In genomic region chr22:43186272-43187170, GRCh38 we compare ENCODE assay signal across 8 cellular contexts. TPM values are rescaled to one million over a fixed set of nuclear protein-coding genes. Genes with fewer than 3 reads are reported as not detected.
DNase-seq lines count a peak whose midpoint lies in the region; ATAC-seq and TF ChIP-seq lines count a peak whose summit lies in the region.

Gene TTLL12 (minus strand): TSS chr22:43187134. CDS start chr22:43187069, 65 bp downstream.

- H3K9me3 ChIP-seq in Panc1 (ENCODE audit: control insufficient read depth, insufficient read depth, low read depth, low read length) (no peaks in the 10 kb centered on the region), gastroesophageal sphincter (no peaks in the 10 kb centered on the region), neuron (ENCODE audit: low read length) (no peaks in the 10 kb centered on the region), subcutaneous abdominal adipose tissue (ENCODE audit: control insufficient read depth in 5 of 5, low read length in 5 of 5) (no peaks in the 10 kb centered on the region)

- peak within 1 kb of the TSS; percentile 59 to 75 for H3K4me3 ChIP-seq in Panc1 (ENCODE audit: low read depth in 2 of 2, low read length in 2 of 2)
- peak within 1 kb of the TSS; percentile 62 to 87 for H3K4me3 ChIP-seq in gastroesophageal sphincter
- H3K4me3 ChIP-seq in neuron (ENCODE audit: low read length): peak within 1 kb of the TSS; percentile 90
- peak within 1 kb of the TSS; percentile 67 to 84 (median 76) for H3K4me3 ChIP-seq in subcutaneous abdominal adipose tissue (ENCODE audit: low read depth in 1 of 5, low read length in 5 of 5)

- in situ Hi-C loops in Panc1 (cut with HindIII; ENCODE audit: low pct_unique_long_range_greater_than_20kb, low sequenced_read_pairs): no loop called here

- BruUV-seq in Panc1 (replicated peaks; lab: Mats Ljungman, UMichigan): TSS peak; percentile 72

- 3 to 5% methylated on average over 4 to 5 of the region's 87 CpGs for WGBS in gastroesophageal sphincter (ENCODE audit: low coverage in 1 of 2), 2 donors

- H3K27ac ChIP-seq in Panc1 (ENCODE audit: low read length) (peak within 1 kb of the TSS; percentile 93), gastroesophageal sphincter (peak within 1 kb of the TSS; percentile 73 to 96 (median 89)), subcutaneous abdominal adipose tissue (ENCODE audit: low read depth, low read length) (peak within 1 kb of the TSS; percentile 74)

- TF ChIP-seq CTCF in Panc1 (IDR thresholded peaks at IDR 0.05) (no peak), gastroesophageal sphincter (IDR thresholded peaks at IDR 0.05) (peak in 3 of 4 experiments; percentile 13 to 26 (median 14))

- intact Hi-C loops in Panc1 (cut with micrococcal nuclease; ENCODE audit: unreplicated experiment): no loop called here

- TF ChIP-seq POLR2A in gastroesophageal sphincter (IDR thresholded peaks at IDR 0.05): peak; percentile 53 to 69

- H3K36me3 ChIP-seq in Panc1 (ENCODE audit: control insufficient read depth, insufficient read depth, low read length): peaks cover 3% of the 10 kb centered on the region; the same call in 1 of the 2 replicates
- peaks cover 0 to 18% of the 10 kb centered on the region in 2 donors for H3K36me3 ChIP-seq in gastroesophageal sphincter
- H3K36me3 ChIP-seq in neuron (ENCODE audit: insufficient read depth, low read length): peaks cover 7% of the 10 kb centered on the region
- peaks cover 0 to 7% (median 4%) of the 10 kb centered on the region in 5 donors for H3K36me3 ChIP-seq in subcutaneous abdominal adipose tissue (ENCODE audit: control insufficient read depth in 5 of 5, insufficient read depth in 5 of 5, low read length in 5 of 5)

- peak; percentile 7 to 26 for DNase-seq in NCI-H2081 (lab: John Stamatoyannopoulos, UW)
- DNase-seq in NCI-H2081 treated with DMSO at 0.1 percent for 48 hours (lab: John Stamatoyannopoulos, UW): no peak
- DNase-seq in Panc1 (ENCODE audit: low read depth, low spot score): no peak
- DNase-seq in activated gamma-delta T cell (lab: John Stamatoyannopoulos, UW): peak; percentile 42

- H3K9ac ChIP-seq in subcutaneous abdominal adipose tissue (ENCODE audit: low read length in 5 of 5): peak within 1 kb of the TSS; percentile 4 to 79 (median 73)

- peak; percentile 55 for ATAC-seq in HG03025 (IDR thresholded peaks at IDR 0.05; ENCODE audit: low FRiP score, unreplicated experiment)
- peak; percentile 46 for ATAC-seq in Panc1
- ATAC-seq in gastroesophageal sphincter: peak; percentile 51

- H3K27me3 ChIP-seq in Panc1 (ENCODE audit: control insufficient read depth, insufficient read depth, low read length): no peaks in the 10 kb centered on the region
- H3K27me3 ChIP-seq in gastroesophageal sphincter: peaks cover 7% of the 10 kb centered on the region
- H3K27me3 ChIP-seq in neuron (ENCODE audit: insufficient read depth, low read length): peaks cover 5% of the 10 kb centered on the region
- H3K27me3 ChIP-seq in subcutaneous abdominal adipose tissue (ENCODE audit: control insufficient read depth in 5 of 5, insufficient read depth in 4 of 5, low read length in 5 of 5): no peaks in the 10 kb centered on the region

- CTCF ChIA-PET in Panc1 (lab: Charles Lee): no interaction called here

- peaks cover 4% of the 10 kb centered on the region for H3K4me1 ChIP-seq in Panc1 (ENCODE audit: control insufficient read depth, insufficient read depth, low read length)
- peaks cover 0 to 30% (median 12%) of the 10 kb centered on the region in 3 donors for H3K4me1 ChIP-seq in gastroesophageal sphincter
- peaks cover 21% of the 10 kb centered on the region for H3K4me1 ChIP-seq in neuron (ENCODE audit: insufficient read depth, low read length)
- H3K4me1 ChIP-seq in subcutaneous abdominal adipose tissue (ENCODE audit: control insufficient read depth in 5 of 5, insufficient read depth in 5 of 5, low read length in 5 of 5): peaks cover 4 to 28% (median 25%) of the 10 kb centered on the region in 5 donors

- H2AFZ ChIP-seq in neuron (ENCODE audit: low read depth, low read length): peak within 1 kb of the TSS; percentile 82

- POLR2A ChIA-PET in Panc1 (lab: Charles Lee): no interaction called here

- no peak for TF ChIP-seq EP300 in gastroesophageal sphincter (IDR thresholded peaks at IDR 0.05)

RNA-seq across cellular contexts. Expression of gene TTLL12, which starts in this region (rescaled TPM):
- total RNA-seq in Panc1 (2021; ENCODE audit: unreplicated experiment) (26.3 TPM), gastroesophageal sphincter (10 to 100 TPM; 20.8 to 34.5 (median 23.4) TPM)
- 28.8 TPM for polyA plus RNA-seq in Panc1 (2012; ENCODE audit: insufficient read length)

Comparison
In these comparisons a context has a peak if more than half of its experiments do, and no peak if none do; other contexts are left out.
1. DNase-seq: peak in NCI-H2081 (2 of 2) and activated gamma-delta T cell (single experiment); none in NCI-H2081 treated with DMSO at 0.1 percent for 48 hours (single experiment) and Panc1 (single experiment).
2. Peak in every context shown above with its lines, with median percentiles within 50 percentile points of each other: ATAC-seq, H3K27ac ChIP-seq and H3K4me3 ChIP-seq.